In the genomic region with DNA sequence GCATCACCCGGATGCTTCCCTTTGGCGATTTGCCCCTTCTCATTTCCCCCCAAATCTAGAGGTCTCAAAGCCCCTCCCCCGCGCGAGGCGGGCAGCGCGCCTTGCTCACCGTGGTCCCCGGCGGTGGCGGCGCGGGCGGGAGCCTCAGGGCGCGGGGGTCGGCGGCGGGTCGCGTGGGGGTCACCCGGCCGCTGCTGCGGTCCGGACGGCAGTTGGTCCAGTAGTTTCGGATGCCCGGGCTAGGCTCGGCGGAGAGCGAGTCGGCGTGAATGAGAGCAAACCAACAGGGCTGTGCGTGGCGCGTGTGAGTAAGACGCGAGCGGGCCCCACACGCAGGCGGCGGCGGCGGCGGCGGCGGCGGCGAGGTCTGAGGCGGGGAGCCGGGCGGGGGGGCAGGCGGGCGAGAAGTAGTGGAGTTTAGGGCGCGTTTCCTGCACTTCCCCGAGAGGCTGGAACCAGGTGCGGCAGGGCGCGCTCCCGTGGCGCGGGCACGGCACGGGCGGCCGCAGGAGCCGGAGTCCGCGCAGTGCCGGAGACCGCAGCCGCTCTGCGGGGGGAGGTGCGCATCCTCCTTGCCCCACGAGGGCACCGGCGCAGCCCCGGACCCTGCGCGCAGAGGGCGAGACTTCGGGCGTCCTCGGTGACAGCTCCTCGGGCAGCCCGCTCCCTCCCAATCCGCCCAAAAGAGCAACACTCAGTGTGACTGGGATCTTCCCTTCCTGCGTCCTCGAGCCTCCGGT, we compare ENCODE assay signal across 9 cellular contexts. TPM values are rescaled to one million over a fixed set of nuclear protein-coding genes. Genes with fewer than 3 reads are reported as not detected.
DNase-seq lines count a peak whose midpoint lies in the region; FAIRE-seq and TF ChIP-seq lines count a peak whose summit lies in the region.
"Had no signal": no experiment of that assay in that cellular context is flagged by ENCODE, and none has a peak within 500 bp of the region (broad histone marks: within the 10 kb centered on the region; RNA-seq: fewer than 3 reads in every experiment).

No MANE protein-coding gene starts in this region.

- peaks cover 27% of the 10 kb centered on the region for H3K4me1 ChIP-seq in vagina

- H3K27ac ChIP-seq in dorsolateral prefrontal cortex (peak overlapping the region; percentile 36 to 97 (median 91)), vagina (no peak overlapping the region)

- TF ChIP-seq CTCF in dorsolateral prefrontal cortex (IDR thresholded peaks at IDR 0.05 in 54 of 56, conservative IDR thresholded peaks at IDR 0.05 in 2 of 56; ENCODE audit: low read depth in 1 of 56, partially characterized antibody in 56 of 56) (peak in 3 of 56 donors; percentile 1 to 13 (median 4)), vagina (IDR thresholded peaks at IDR 0.05) (no peak)

- no peaks in the 10 kb centered on the region for H3K9me3 ChIP-seq in vagina

- intact Hi-C loops in dorsolateral prefrontal cortex (cut with DNase I), result loop anchor here (5.0 to 10.0 kb wide), 6 partner anchors 65 to 350 kb away; no protein-coding TSS in a partner anchor
- intact Hi-C loops in vagina (cut with DNase I), result no loop called here

- H3K4me3 ChIP-seq in dorsolateral prefrontal cortex (peak overlapping the region; percentile 45 to 91 (median 80)), vagina (peak overlapping the region; percentile 37 to 38)

- peak; percentile 25 for DNase-seq in Daoy (ENCODE audit: low read depth)
- DNase-seq in NCI-H1105 (lab: John Stamatoyannopoulos, UW), result peak; percentile 25
- DNase-seq in dorsolateral prefrontal cortex, result peak; percentile 7 to 76 (median 54)
- peak; percentile 42 for DNase-seq in midbrain (lab: John Stamatoyannopoulos, UW)
- DNase-seq in vagina (ENCODE audit: extremely low spot score in 2 of 2), result no peak
- no peak for DNase-seq in NCI-H128 (lab: John Stamatoyannopoulos, UW; ENCODE audit: unreplicated experiment)
- no peak for DNase-seq in DMS153 treated with DMSO at 0.1 percent for 48 hours (lab: John Stamatoyannopoulos, UW; ENCODE audit: unreplicated experiment)
- DNase-seq in RCC 7860 (ENCODE audit: low spot score), result no peak

- no peaks in the 10 kb centered on the region for H3K36me3 ChIP-seq in vagina

- no peak for TF ChIP-seq POLR2A in vagina (IDR thresholded peaks at IDR 0.05)

- H3K27me3 ChIP-seq in dorsolateral prefrontal cortex, result no peaks in the 10 kb centered on the region
- peaks cover 7% of the 10 kb centered on the region for H3K27me3 ChIP-seq in vagina

- no peak for FAIRE-seq in RCC 7860 (lab: Jason Lieb, UNC)

RNA-seq across cellular contexts. Expression of gene HS3ST5, which starts 0.6 kb away (rescaled TPM):
- not detected in 2 replicates for total RNA-seq in Daoy (2014; rRNA removed; shearing (Covaris generic))
- total RNA-seq in dorsolateral prefrontal cortex (10 to 100 TPM in 17 of 120 experiments, 1 to 10 TPM in 103; 3.0 to 17.2 (median 7.8) TPM), vagina (not detected)
- total RNA-seq: glomerular endothelial cell had no signal

Comparison
In these comparisons a context has a peak if more than half of its experiments do, and no peak if none do; other contexts are left out.
1. DNase-seq: peak in Daoy (single experiment), NCI-H1105 (single experiment), dorsolateral prefrontal cortex (10 of 10) and midbrain (single experiment); none in vagina (0 of 2), NCI-H128 (single experiment), DMS153 treated with DMSO at 0.1 percent for 48 hours (single experiment) and RCC 7860 (single experiment).